18 cellular contexts compared by ENCODE assay signal in the genomic region with DNA sequence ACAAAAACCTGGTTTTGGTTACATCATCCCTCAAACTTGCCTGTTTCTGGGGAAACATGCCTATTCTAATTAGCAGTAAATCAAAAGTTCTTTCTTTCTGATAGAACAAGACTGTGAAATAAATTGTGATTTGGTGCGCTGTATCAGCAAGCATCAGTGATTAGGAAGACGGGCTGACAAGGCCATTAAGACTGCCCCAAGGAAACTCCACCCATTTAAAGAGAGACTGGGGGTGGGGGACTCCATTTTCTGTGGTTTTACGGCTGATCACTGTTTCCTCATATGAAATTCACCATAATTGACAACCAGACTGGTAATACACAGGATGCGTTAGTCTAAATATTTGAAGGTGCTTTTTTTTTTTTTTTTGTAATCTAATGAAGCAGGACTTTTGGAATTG.
DNase-seq lines count a peak whose midpoint lies in the region; ATAC-seq, FAIRE-seq and TF ChIP-seq lines count a peak whose summit lies in the region.
"Had no signal": no experiment of that assay in that cellular context is flagged by ENCODE, and none has a peak within 500 bp of the region (broad histone marks: within the 10 kb centered on the region; RNA-seq: fewer than 3 reads in every experiment).

No MANE protein-coding gene starts in this region.

- no peak for ATAC-seq in GM18505 (IDR thresholded peaks at IDR 0.05; ENCODE audit: unreplicated experiment)
- ATAC-seq: activated CD4-positive, CD25-positive, alpha-beta regulatory T cell treated with anti-CD3 and anti-CD28 coated beads, Interleukin-2, amount 50 U/mL, for 24 hours had no signal

- no peak for FAIRE-seq in kidney (lab: Jason Lieb, UNC)

- H3K27ac ChIP-seq in BLaER1 treated with 17β-estradiol and CSF1 and Interleukin-3, amounts not matched to agents 10 nM and 100 nM = no peak overlapping the region; a peak in 1 of 22 replicates
- H3K27ac ChIP-seq in SK-N-SH (ENCODE audit: low read depth in 2 of 2, low read length in 1 of 2) (peak overlapping the region; percentile 34 to 94), kidney (ENCODE audit: low read depth in 2 of 2, low read length in 2 of 2) (no peak overlapping the region)
- H3K27ac ChIP-seq: RWPE1, uterus had no signal

- H3K4me1 ChIP-seq in BLaER1 treated with 17β-estradiol and CSF1 and Interleukin-3, amounts not matched to agents 10 nM and 100 nM = peaks cover 12 to 22% (median 17%) of the 10 kb centered on the region in 10 experiments
- H3K4me1 ChIP-seq in SK-N-SH (ENCODE audit: control insufficient read depth in 1 of 2, insufficient read depth in 2 of 2, low read depth in 1 of 2, low read length in 1 of 2) (peaks cover 0 to 12% of the 10 kb centered on the region in 2 experiments; a peak in 2 of 4 replicates), kidney (ENCODE audit: control insufficient read depth in 1 of 2, insufficient read depth in 1 of 2, low read depth in 1 of 2, low read length in 2 of 2) (no peaks in the 10 kb centered on the region)
- H3K4me1 ChIP-seq: Caco-2, uterus had no signal

- H3K79me2 ChIP-seq in SK-N-SH (ENCODE audit: insufficient read depth) = no peaks in the 10 kb centered on the region

- intact Hi-C loops in kidney (cut with DNase I) = no loop called here

- peak overlapping the region; percentile 80 for H2AFZ ChIP-seq in SK-N-SH (ENCODE audit: low read depth)

- TF ChIP-seq CTCF in SK-N-SH (IDR thresholded peaks at IDR 0.05) = no peak
- TF ChIP-seq CTCF in kidney (IDR thresholded peaks at IDR 0.05; ENCODE audit: borderline replicate concordance, extremely low read depth, insufficient read depth) = no peak

- CTCF ChIA-PET in SK-N-SH (lab: Yijun Ruan, JAX) = interaction anchor here (1.1 kb wide), 1 partner anchor 10 kb away, joined by 3 read pairs; no protein-coding TSS in a partner anchor

- 15% methylated on average over 4 of the region's 4 CpGs for WGBS in SK-N-SH (ENCODE audit: low lambda C conversion rate)

- peaks cover 4% of the 10 kb centered on the region for H3F3A ChIP-seq in SK-N-SH (replicated peaks; ENCODE audit: insufficient read depth)

- no peaks in the 10 kb centered on the region for H3K27me3 ChIP-seq in BLaER1 treated with 17β-estradiol and CSF1 and Interleukin-3, amounts not matched to agents 10 nM and 100 nM
- H3K27me3 ChIP-seq in SK-N-SH (ENCODE audit: insufficient read depth) = no peaks in the 10 kb centered on the region
- H3K27me3 ChIP-seq: uterus had no signal

- DNase-seq in HT1080 (ENCODE audit: low read depth) (peak; percentile 12), SK-N-SH (peak; percentile 34), left kidney (ENCODE audit: low read depth, low spot score) (peak; percentile 18), kidney (no peak), DMS 273 treated with DMSO at 0.1 percent for 48 hours (lab: John Stamatoyannopoulos, UW) (no peak), MV-4-11 (lab: John Stamatoyannopoulos, UW) (no peak)
- DNase-seq: amygdala; Caco-2; foreskin melanocyte; IMR-90; NCI-H2081 treated with DMSO at 0.1 percent for 48 hours; NCI-H526 treated with DMSO at 0.1 percent for 48 hours; stimulated activated CD4-positive, alpha-beta T cell treated with anti-CD3 and anti-CD28 coated beads, Interleukin-15, amount 100 ng/mL, for 24 hours; uterus had no signal

- H4K20me1 ChIP-seq in BLaER1 treated with 17β-estradiol and CSF1 and Interleukin-3, amounts not matched to agents 10 nM and 100 nM = peaks cover 0 to 21% (median 0%) of the 10 kb centered on the region in 11 experiments; a peak in 4 of 22 replicates
- H4K20me1 ChIP-seq in SK-N-SH (ENCODE audit: insufficient read depth) = no peaks in the 10 kb centered on the region

- H3K9ac ChIP-seq in BLaER1 treated with 17β-estradiol and CSF1 and Interleukin-3, amounts not matched to agents 10 nM and 100 nM = no peak overlapping the region
- H3K9ac ChIP-seq in SK-N-SH = no peak overlapping the region
- H3K9ac ChIP-seq in kidney (ENCODE audit: low read length in 2 of 2) = no peak overlapping the region

- TF ChIP-seq RAD21 in SK-N-SH (IDR thresholded peaks at IDR 0.05; ENCODE audit: low read length) = no peak

- H3K9me3 ChIP-seq in BLaER1 treated with 17β-estradiol and CSF1 and Interleukin-3, amounts not matched to agents 10 nM and 100 nM (replicated peaks in 1 of 11) = no peaks in the 10 kb centered on the region
- H3K9me3 ChIP-seq in SK-N-SH = no peaks in the 10 kb centered on the region
- no peaks in the 10 kb centered on the region for H3K9me3 ChIP-seq in kidney (ENCODE audit: control insufficient read depth in 1 of 2, low read length in 2 of 2)
- H3K9me3 ChIP-seq: Caco-2, uterus had no signal

- TF ChIP-seq POLR2A in GM18505 (IDR thresholded peaks at IDR 0.05; ENCODE audit: borderline replicate concordance, extremely low read depth, insufficient read depth, insufficient read length) = no peak

- peak overlapping the region; percentile 10 to 60 (median 45); a peak in 21 of 22 replicates for H3K4me2 ChIP-seq in BLaER1 treated with 17β-estradiol and CSF1 and Interleukin-3, amounts not matched to agents 10 nM and 100 nM
- peak overlapping the region; percentile 32; the same call in 1 of the 2 replicates for H3K4me2 ChIP-seq in SK-N-SH

- POLR2A ChIA-PET in SK-N-SH (lab: Yijun Ruan, JAX) = no interaction called here

- TF ChIP-seq EP300 in SK-N-SH (IDR thresholded peaks at IDR 0.05; ENCODE audit: borderline replicate concordance in 1 of 2, low read depth in 1 of 2, low read length in 1 of 2) = peak; percentile 50 to 89; a peak in 2 of 4 replicates

- H3K4me3 ChIP-seq in BLaER1 treated with 17β-estradiol and CSF1 and Interleukin-3, amounts not matched to agents 10 nM and 100 nM = no peak overlapping the region
- H3K4me3 ChIP-seq in SK-N-SH (ENCODE audit: low read depth in 2 of 2, low read length in 1 of 2) = peak overlapping the region in 1 of 2 experiments; percentile 22; a peak in 2 of 4 replicates
- H3K4me3 ChIP-seq in kidney (ENCODE audit: low read length in 2 of 2) = no peak overlapping the region
- H3K4me3 ChIP-seq: uterus had no signal

- H3K36me3 ChIP-seq in BLaER1 treated with 17β-estradiol and CSF1 and Interleukin-3, amounts not matched to agents 10 nM and 100 nM = peaks cover 0 to under 1% (median 0%) of the 10 kb centered on the region in 11 experiments; a peak in 1 of 22 replicates
- H3K36me3 ChIP-seq in SK-N-SH (replicated peaks in 1 of 2; ENCODE audit: control insufficient read depth in 1 of 2, insufficient read depth in 2 of 2, low read length in 1 of 2) (no peaks in the 10 kb centered on the region), kidney (ENCODE audit: control insufficient read depth in 1 of 2, insufficient read depth in 2 of 2, low read length in 2 of 2) (no peaks in the 10 kb centered on the region)
- H3K36me3 ChIP-seq: uterus had no signal

- H3K9me2 ChIP-seq in SK-N-SH = no peaks in the 10 kb centered on the region

TF ChIP-seq in SK-N-SH, 30 proteins besides CTCF, POLR2A, EP300 and RAD21 (continues in another document):
- TF ChIP-seq, protein P1, sequence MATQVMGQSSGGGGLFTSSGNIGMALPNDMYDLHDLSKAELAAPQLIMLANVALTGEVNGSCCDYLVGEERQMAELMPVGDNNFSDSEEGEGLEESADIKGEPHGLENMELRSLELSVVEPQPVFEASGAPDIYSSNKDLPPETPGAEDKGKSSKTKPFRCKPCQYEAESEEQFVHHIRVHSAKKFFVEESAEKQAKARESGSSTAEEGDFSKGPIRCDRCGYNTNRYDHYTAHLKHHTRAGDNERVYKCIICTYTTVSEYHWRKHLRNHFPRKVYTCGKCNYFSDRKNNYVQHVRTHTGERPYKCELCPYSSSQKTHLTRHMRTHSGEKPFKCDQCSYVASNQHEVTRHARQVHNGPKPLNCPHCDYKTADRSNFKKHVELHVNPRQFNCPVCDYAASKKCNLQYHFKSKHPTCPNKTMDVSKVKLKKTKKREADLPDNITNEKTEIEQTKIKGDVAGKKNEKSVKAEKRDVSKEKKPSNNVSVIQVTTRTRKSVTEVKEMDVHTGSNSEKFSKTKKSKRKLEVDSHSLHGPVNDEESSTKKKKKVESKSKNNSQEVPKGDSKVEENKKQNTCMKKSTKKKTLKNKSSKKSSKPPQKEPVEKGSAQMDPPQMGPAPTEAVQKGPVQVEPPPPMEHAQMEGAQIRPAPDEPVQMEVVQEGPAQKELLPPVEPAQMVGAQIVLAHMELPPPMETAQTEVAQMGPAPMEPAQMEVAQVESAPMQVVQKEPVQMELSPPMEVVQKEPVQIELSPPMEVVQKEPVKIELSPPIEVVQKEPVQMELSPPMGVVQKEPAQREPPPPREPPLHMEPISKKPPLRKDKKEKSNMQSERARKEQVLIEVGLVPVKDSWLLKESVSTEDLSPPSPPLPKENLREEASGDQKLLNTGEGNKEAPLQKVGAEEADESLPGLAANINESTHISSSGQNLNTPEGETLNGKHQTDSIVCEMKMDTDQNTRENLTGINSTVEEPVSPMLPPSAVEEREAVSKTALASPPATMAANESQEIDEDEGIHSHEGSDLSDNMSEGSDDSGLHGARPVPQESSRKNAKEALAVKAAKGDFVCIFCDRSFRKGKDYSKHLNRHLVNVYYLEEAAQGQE (IDR thresholded peaks at IDR 0.05; ENCODE audit: low read depth, low read length) = no peak
- TF ChIP-seq, protein P2, sequence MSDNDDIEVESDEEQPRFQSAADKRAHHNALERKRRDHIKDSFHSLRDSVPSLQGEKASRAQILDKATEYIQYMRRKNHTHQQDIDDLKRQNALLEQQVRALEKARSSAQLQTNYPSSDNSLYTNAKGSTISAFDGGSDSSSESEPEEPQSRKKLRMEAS (IDR thresholded peaks at IDR 0.05; ENCODE audit: low read depth) = no peak
- TF ChIP-seq FOXM1 (IDR thresholded peaks at IDR 0.05; ENCODE audit: low read depth) (0 out of 2 replicates have a peak, but pooled peaks have one; percentile 22), YY1 (IDR thresholded peaks at IDR 0.05; ENCODE audit: low read depth) (no peak), MEF2A (IDR thresholded peaks at IDR 0.05; ENCODE audit: borderline replicate concordance, low read depth) (no peak), TAF1 (IDR thresholded peaks at IDR 0.05; ENCODE audit: borderline replicate concordance, low read depth, low read length) (no peak), JUND (IDR thresholded peaks at IDR 0.05) (no peak; the same call in none of the 2 replicates), TEAD4 (IDR thresholded peaks at IDR 0.05; ENCODE audit: borderline replicate concordance, insufficient read depth) (0 out of 2 replicates have a peak, but pooled peaks have one; percentile 30)
- TF ChIP-seq, protein P3, sequence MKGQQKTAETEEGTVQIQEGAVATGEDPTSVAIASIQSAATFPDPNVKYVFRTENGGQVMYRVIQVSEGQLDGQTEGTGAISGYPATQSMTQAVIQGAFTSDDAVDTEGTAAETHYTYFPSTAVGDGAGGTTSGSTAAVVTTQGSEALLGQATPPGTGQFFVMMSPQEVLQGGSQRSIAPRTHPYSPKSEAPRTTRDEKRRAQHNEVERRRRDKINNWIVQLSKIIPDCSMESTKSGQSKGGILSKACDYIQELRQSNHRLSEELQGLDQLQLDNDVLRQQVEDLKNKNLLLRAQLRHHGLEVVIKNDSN (IDR thresholded peaks at IDR 0.05; ENCODE audit: borderline replicate concordance, low read depth) = no peak

Comparison
In these comparisons a context has a peak if more than half of its experiments do, and no peak if none do; other contexts are left out.
1. H3K27ac ChIP-seq: peak in SK-N-SH (2 of 2); none in BLaER1 treated with 17β-estradiol and CSF1 and Interleukin-3, amounts not matched to agents 10 nM and 100 nM (0 of 11) and kidney (0 of 2).
2. DNase-seq: peak in HT1080 (single experiment), SK-N-SH (single experiment) and left kidney (single experiment); none in kidney (single experiment), DMS 273 treated with DMSO at 0.1 percent for 48 hours (single experiment) and MV-4-11 (single experiment).